Comparison of ENCODE assay signal across 1 cellular context in the genomic region with DNA sequence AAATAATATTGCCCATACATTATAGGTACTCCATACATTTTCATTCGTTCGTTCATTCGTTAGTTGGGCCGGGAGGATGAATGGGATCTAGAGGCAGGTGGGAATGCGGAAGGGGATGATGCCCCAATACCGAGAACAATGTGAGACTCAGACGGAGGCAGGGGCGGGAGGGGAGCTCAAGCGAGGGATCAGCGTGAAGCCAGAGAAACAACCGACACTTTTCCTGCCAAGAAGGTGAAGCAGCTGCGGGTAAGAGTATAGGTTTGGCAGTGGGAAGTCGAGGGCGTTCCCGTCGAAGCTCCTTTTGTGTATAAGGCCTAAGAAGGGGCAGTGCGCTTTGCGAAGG.
TF ChIP-seq lines count a peak whose summit lies in the region.

No MANE protein-coding gene starts in this region.

TF ChIP-seq in SK-N-SH, 30 proteins besides CTCF, POLR2A, EP300 and RAD21 (continued from another document):
- TF ChIP-seq, protein P1, sequence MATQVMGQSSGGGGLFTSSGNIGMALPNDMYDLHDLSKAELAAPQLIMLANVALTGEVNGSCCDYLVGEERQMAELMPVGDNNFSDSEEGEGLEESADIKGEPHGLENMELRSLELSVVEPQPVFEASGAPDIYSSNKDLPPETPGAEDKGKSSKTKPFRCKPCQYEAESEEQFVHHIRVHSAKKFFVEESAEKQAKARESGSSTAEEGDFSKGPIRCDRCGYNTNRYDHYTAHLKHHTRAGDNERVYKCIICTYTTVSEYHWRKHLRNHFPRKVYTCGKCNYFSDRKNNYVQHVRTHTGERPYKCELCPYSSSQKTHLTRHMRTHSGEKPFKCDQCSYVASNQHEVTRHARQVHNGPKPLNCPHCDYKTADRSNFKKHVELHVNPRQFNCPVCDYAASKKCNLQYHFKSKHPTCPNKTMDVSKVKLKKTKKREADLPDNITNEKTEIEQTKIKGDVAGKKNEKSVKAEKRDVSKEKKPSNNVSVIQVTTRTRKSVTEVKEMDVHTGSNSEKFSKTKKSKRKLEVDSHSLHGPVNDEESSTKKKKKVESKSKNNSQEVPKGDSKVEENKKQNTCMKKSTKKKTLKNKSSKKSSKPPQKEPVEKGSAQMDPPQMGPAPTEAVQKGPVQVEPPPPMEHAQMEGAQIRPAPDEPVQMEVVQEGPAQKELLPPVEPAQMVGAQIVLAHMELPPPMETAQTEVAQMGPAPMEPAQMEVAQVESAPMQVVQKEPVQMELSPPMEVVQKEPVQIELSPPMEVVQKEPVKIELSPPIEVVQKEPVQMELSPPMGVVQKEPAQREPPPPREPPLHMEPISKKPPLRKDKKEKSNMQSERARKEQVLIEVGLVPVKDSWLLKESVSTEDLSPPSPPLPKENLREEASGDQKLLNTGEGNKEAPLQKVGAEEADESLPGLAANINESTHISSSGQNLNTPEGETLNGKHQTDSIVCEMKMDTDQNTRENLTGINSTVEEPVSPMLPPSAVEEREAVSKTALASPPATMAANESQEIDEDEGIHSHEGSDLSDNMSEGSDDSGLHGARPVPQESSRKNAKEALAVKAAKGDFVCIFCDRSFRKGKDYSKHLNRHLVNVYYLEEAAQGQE (IDR thresholded peaks at IDR 0.05; ENCODE audit: low read depth, low read length): no peak
- TF ChIP-seq MXI1 (IDR thresholded peaks at IDR 0.05; ENCODE audit: low read depth, low read length): no peak
- no peak for TF ChIP-seq USF2 (IDR thresholded peaks at IDR 0.05; ENCODE audit: borderline replicate concordance, low read depth, low read length)
- TF ChIP-seq EZH2phosphoT487 (IDR thresholded peaks at IDR 0.05; ENCODE audit: borderline replicate concordance, low read depth): no peak
